ENCODE assay signal across 8 cellular contexts in the genomic region with DNA sequence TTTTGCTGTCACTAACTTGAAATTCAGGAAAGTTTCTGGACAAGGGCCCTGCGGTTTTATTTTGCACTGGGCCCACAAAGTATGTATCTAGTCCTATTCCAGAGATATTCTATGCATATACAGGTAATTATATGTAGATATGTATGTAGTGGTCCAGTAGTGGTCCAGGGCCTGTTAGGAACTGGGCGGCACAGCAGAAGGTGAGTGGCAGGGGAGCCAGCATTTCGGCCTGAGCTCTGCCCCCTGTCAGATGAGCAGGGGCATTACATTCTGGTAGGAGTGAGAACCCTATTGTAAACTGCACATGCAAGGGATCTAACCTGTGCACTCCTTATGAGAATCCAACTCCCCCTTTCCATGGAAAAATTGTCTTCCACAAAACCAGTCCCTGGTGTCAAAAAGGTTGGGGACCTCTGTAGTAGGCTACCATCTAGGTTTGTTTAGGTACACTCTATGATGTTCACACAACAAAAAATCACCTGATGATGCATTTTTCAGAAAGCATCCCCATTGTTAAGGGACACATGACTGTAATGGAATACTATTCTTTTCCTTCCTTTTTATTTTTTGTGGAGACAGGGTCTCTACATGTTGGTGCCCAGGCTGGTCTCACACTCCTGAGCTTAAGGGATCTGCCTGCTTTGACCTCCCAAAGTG. TPM values are rescaled to one million over a fixed set of nuclear protein-coding genes. Genes with fewer than 3 reads are reported as not detected.
DNase-seq lines count a peak whose midpoint lies in the region; ATAC-seq, FAIRE-seq and TF ChIP-seq lines count a peak whose summit lies in the region.

No MANE protein-coding gene starts in this region.

- H3K27ac Mint-ChIP-seq in progenitor cell of endocrine pancreas: no peak overlapping the region

- TF ChIP-seq CTCF in cardiac fibroblast (IDR thresholded peaks at IDR 0.05; ENCODE audit: low read depth, low read length): peak; percentile 58
- peak; percentile 47 for TF ChIP-seq CTCF in progenitor cell of endocrine pancreas (IDR thresholded peaks at IDR 0.05; ENCODE audit: unreplicated experiment)

- no peaks in the 10 kb centered on the region for H3K27me3 Mint-ChIP-seq in activated T-cell treated with anti-CD3 and anti-CD28 coated beads, Interleukin-2, amount 50 U/mL, for 4 hours (ENCODE audit: low read depth)
- no peaks in the 10 kb centered on the region for H3K27me3 Mint-ChIP-seq in progenitor cell of endocrine pancreas

- H3K4me3 Mint-ChIP-seq in activated T-cell treated with anti-CD3 and anti-CD28 coated beads, Interleukin-2, amount 50 U/mL, for 4 hours: peak overlapping the region; percentile 65
- peak overlapping the region; percentile 49 for H3K4me3 Mint-ChIP-seq in progenitor cell of endocrine pancreas (ENCODE audit: low read depth)

- H3K36me3 Mint-ChIP-seq in activated T-cell treated with anti-CD3 and anti-CD28 coated beads, Interleukin-2, amount 50 U/mL, for 4 hours (ENCODE audit: insufficient read depth): peaks cover 18% of the 10 kb centered on the region
- H3K36me3 Mint-ChIP-seq in progenitor cell of endocrine pancreas (ENCODE audit: insufficient read depth): peaks cover 3% of the 10 kb centered on the region

- no peak for ATAC-seq in activated T-cell treated with anti-CD3 and anti-CD28 coated beads, Interleukin-2, amount 50 U/mL, for 4 hours
- no peak for ATAC-seq in HG03175 (IDR thresholded peaks at IDR 0.05; ENCODE audit: unreplicated experiment)
- ATAC-seq in HG02588 (IDR thresholded peaks at IDR 0.05; ENCODE audit: unreplicated experiment): no peak

- no peak for FAIRE-seq in HTR-8/SVneo (lab: Jason Lieb, UNC)

- no peaks in the 10 kb centered on the region for H3K9me3 Mint-ChIP-seq in activated T-cell treated with anti-CD3 and anti-CD28 coated beads, Interleukin-2, amount 50 U/mL, for 4 hours
- no peaks in the 10 kb centered on the region for H3K9me3 Mint-ChIP-seq in progenitor cell of endocrine pancreas (ENCODE audit: low read depth)

- peaks cover 58% of the 10 kb centered on the region for H3K4me1 Mint-ChIP-seq in activated T-cell treated with anti-CD3 and anti-CD28 coated beads, Interleukin-2, amount 50 U/mL, for 4 hours (ENCODE audit: low read depth)
- peaks cover 18% of the 10 kb centered on the region for H3K4me1 Mint-ChIP-seq in progenitor cell of endocrine pancreas (ENCODE audit: low read depth)

- H3K4me3 ChIP-seq in cardiac fibroblast (replicated peaks in 1 of 2; ENCODE audit: low read depth in 2 of 2, low read length in 2 of 2): no peak overlapping the region

- DNase-seq in activated T-cell treated with anti-CD3 and anti-CD28 coated beads, Interleukin-2, amount 50 U/mL, for 4 hours: no peak
- DNase-seq in activated T-cell treated with anti-CD3 and anti-CD28 coated beads, Interleukin-2, amount 50 U/mL, for 1 hour: no peak
- DNase-seq in NCI-H2227 (lab: John Stamatoyannopoulos, UW; ENCODE audit: unreplicated experiment) (peak; percentile 21), cardiac fibroblast (ENCODE audit: low read depth in 2 of 2) (peak; percentile 16 to 20), progenitor cell of endocrine pancreas (ENCODE audit: low spot score, unreplicated experiment) (no peak), HTR-8/SVneo (ENCODE audit: insufficient read length, low spot score) (no peak)

RNA-seq across cellular contexts. Expression of a gene that starts 2.8 kb away (rescaled TPM):
- 10 to 100 TPM; 66.3 to 72.2 (median 71.2) TPM for total RNA-seq in activated T-cell treated with anti-CD3 and anti-CD28 coated beads, Interleukin-2, amount 50 U/mL, for 4 hours
- total RNA-seq in progenitor cell of endocrine pancreas: 50.5 and 57.0 TPM in 2 replicates

Comparison
In these comparisons a context has a peak if more than half of its experiments do, and no peak if none do; other contexts are left out.
1. DNase-seq: peak in NCI-H2227 (single experiment) and cardiac fibroblast (2 of 2); none in activated T-cell treated with anti-CD3 and anti-CD28 coated beads, Interleukin-2, amount 50 U/mL, for 4 hours (single experiment), activated T-cell treated with anti-CD3 and anti-CD28 coated beads, Interleukin-2, amount 50 U/mL, for 1 hour (single experiment), progenitor cell of endocrine pancreas (single experiment) and HTR-8/SVneo (single experiment).